22 cellular contexts compared by ENCODE assay signal in genomic region chr19:13085673-13086072, GRCh38. TPM values are rescaled to one million over a fixed set of nuclear protein-coding genes. Genes with fewer than 3 reads are reported as not detected.
DNase-seq lines count a peak whose midpoint lies in the region; TF ChIP-seq lines count a peak whose summit lies in the region.
"Had no signal": no experiment of that assay in that cellular context is flagged by ENCODE, and none has a peak within 500 bp of the region (broad histone marks: within the 10 kb centered on the region; RNA-seq: fewer than 3 reads in every experiment).

No MANE protein-coding gene starts in this region.

- H3K36me3 Mint-ChIP-seq in type B pancreatic cell, result no peaks in the 10 kb centered on the region
- no peaks in the 10 kb centered on the region for H3K36me3 Mint-ChIP-seq in immature natural killer cell
- H3K36me3 Mint-ChIP-seq: activated CD4-positive, alpha-beta memory T cell treated with anti-CD3 and anti-CD28 coated beads for 36 hours; activated naive CD4-positive, alpha-beta T cell treated with anti-CD3 and anti-CD28 coated beads, Interleukin-2, amount 50 U/mL, for 72 hours; T-cell had no signal

- H3K9me3 ChIP-seq in esophagus muscularis mucosa (no peaks in the 10 kb centered on the region), muscle layer of colon (ENCODE audit: low read length) (no peaks in the 10 kb centered on the region)
- H3K9me3 ChIP-seq: neutrophil had no signal

- WGBS in esophagus muscularis mucosa, result 31% methylated on average over 7 of the region's 7 CpGs

- no peak overlapping the region for H3K9ac ChIP-seq in muscle layer of colon (ENCODE audit: low read length)

- no peak for DNase-seq in esophagus muscularis mucosa (ENCODE audit: extremely low spot score)
- no peak for DNase-seq in type B pancreatic cell (ENCODE audit: extremely low spot score, unreplicated experiment)
- DNase-seq in activated CD8-positive, alpha-beta memory T cell treated with anti-CD3 and anti-CD28 coated beads for 24 hours, result no peak
- DNase-seq in immature natural killer cell, result no peak
- no peak for DNase-seq in GM19240 (ENCODE audit: insufficient read length, low spot score)
- DNase-seq: activated CD4-positive, alpha-beta memory T cell treated with anti-CD3 and anti-CD28 coated beads for 36 hours; activated T-cell treated with anti-CD3 and anti-CD28 coated beads, Interleukin-2, amount 50 U/mL, for 4 hours; AML-193; COR-L47; H9; mesendoderm; NCI-H2029 treated with DMSO at 0.1 percent for 48 hours; NCI-H524 treated with DMSO at 0.1 percent for 48 hours; SHP77; stimulated activated naive CD8-positive, alpha-beta T cell treated with anti-CD3 and anti-CD28 coated beads, Interleukin-15, Interleukin-2, amounts not matched to agents 100 U/mL and 50 U/mL, for 24 hours; T-cell had no signal

- H3K9me3 Mint-ChIP-seq in type B pancreatic cell (no peaks in the 10 kb centered on the region), immature natural killer cell (no peaks in the 10 kb centered on the region)
- H3K9me3 Mint-ChIP-seq: activated CD4-positive, alpha-beta memory T cell treated with anti-CD3 and anti-CD28 coated beads for 36 hours; activated naive CD4-positive, alpha-beta T cell treated with anti-CD3 and anti-CD28 coated beads, Interleukin-2, amount 50 U/mL, for 72 hours; activated T-cell treated with anti-CD3 and anti-CD28 coated beads, Interleukin-2, amount 50 U/mL, for 4 hours; H9; T-cell had no signal

- intact Hi-C loops in esophagus muscularis mucosa (cut with DNase I), result no loop called here

- H3K4me3 Mint-ChIP-seq in type B pancreatic cell (no peak overlapping the region), immature natural killer cell (no peak overlapping the region)
- H3K4me3 Mint-ChIP-seq: activated CD4-positive, alpha-beta memory T cell treated with anti-CD3 and anti-CD28 coated beads for 36 hours; activated T-cell treated with anti-CD3 and anti-CD28 coated beads, Interleukin-2, amount 50 U/mL, for 4 hours; H9; T-cell had no signal

- H3K27ac Mint-ChIP-seq in type B pancreatic cell (peak overlapping the region; percentile 10), immature natural killer cell (no peak overlapping the region)
- H3K27ac Mint-ChIP-seq: activated CD4-positive, alpha-beta memory T cell treated with anti-CD3 and anti-CD28 coated beads for 36 hours; activated naive CD4-positive, alpha-beta T cell treated with anti-CD3 and anti-CD28 coated beads, Interleukin-2, amount 50 U/mL, for 72 hours; H9; T-cell had no signal

- H3K36me3 ChIP-seq in esophagus muscularis mucosa (peaks cover 5 to 77% (median 49%) of the 10 kb centered on the region in 4 donors), muscle layer of colon (ENCODE audit: insufficient read depth, low read length) (peaks cover 59% of the 10 kb centered on the region)
- H3K36me3 ChIP-seq: neutrophil, WERI-Rb-1 had no signal

- H3K4me1 ChIP-seq in esophagus muscularis mucosa (peaks cover 36 to 63% (median 59%) of the 10 kb centered on the region in 4 donors), muscle layer of colon (ENCODE audit: insufficient read depth, low read length) (peaks cover 49% of the 10 kb centered on the region)

- H3K27me3 Mint-ChIP-seq in type B pancreatic cell (peaks cover 71% of the 10 kb centered on the region), immature natural killer cell (ENCODE audit: low read depth in 3 of 3) (peaks cover 2 to 9% (median 6%) of the 10 kb centered on the region in 3 donors)
- H3K27me3 Mint-ChIP-seq: activated CD4-positive, alpha-beta memory T cell treated with anti-CD3 and anti-CD28 coated beads for 36 hours had no signal

- H3K27me3 ChIP-seq in esophagus muscularis mucosa (no peaks in the 10 kb centered on the region), muscle layer of colon (ENCODE audit: control insufficient read depth in 1 of 2, insufficient read depth in 2 of 2, low read length in 2 of 2) (no peaks in the 10 kb centered on the region)

- no peak for TF ChIP-seq CTCF in esophagus muscularis mucosa (IDR thresholded peaks at IDR 0.05)
- TF ChIP-seq CTCF in type B pancreatic cell (conservative IDR thresholded peaks at IDR 0.05), result no peak

- TF ChIP-seq POLR2A in esophagus muscularis mucosa (IDR thresholded peaks at IDR 0.05; ENCODE audit: low read depth), result no peak

- H3K4me1 Mint-ChIP-seq in type B pancreatic cell (ENCODE audit: unreplicated experiment) (peaks cover 22% of the 10 kb centered on the region), immature natural killer cell (no peaks in the 10 kb centered on the region)
- H3K4me1 Mint-ChIP-seq: T-cell had no signal

- H3K4me3 ChIP-seq in esophagus muscularis mucosa, result no peak overlapping the region
- no peak overlapping the region for H3K4me3 ChIP-seq in muscle layer of colon (ENCODE audit: low read depth in 1 of 2, low read length in 2 of 2)

- TF ChIP-seq EP300 in esophagus muscularis mucosa (IDR thresholded peaks at IDR 0.05), result no peak

- H3K27ac ChIP-seq in angular gyrus (ENCODE audit: low read depth, low read length) (peak overlapping the region; percentile 78), esophagus muscularis mucosa (replicated peaks in 1 of 4) (peak overlapping the region; percentile 1 to 40 (median 20)), muscle layer of colon (ENCODE audit: low read depth, low read length) (peak overlapping the region; percentile 43)
- H3K27ac ChIP-seq: HL-60, neutrophil, WERI-Rb-1 had no signal

RNA-seq across cellular contexts. Expression of gene LYL1, which starts 17.0 kb away (rescaled TPM):
- total RNA-seq in esophagus muscularis mucosa (10 to 100 TPM; 11.9 to 20.2 (median 17.0) TPM), type B pancreatic cell (ENCODE audit: low replicate concordance) (0.19 TPM in 1 of 2 replicates, not detected in the other)
- 1 to 10 TPM; 1.1 to 2.2 (median 2.1) TPM for polyA plus RNA-seq in immature natural killer cell

RNA-seq across cellular contexts. Expression of gene TRMT1, which starts 30.9 kb away (rescaled TPM):
- total RNA-seq in esophagus muscularis mucosa (10 to 100 TPM; 21.4 to 27.6 (median 26.9) TPM), type B pancreatic cell (ENCODE audit: low replicate concordance) (48.1 and 69.7 TPM in 2 replicates)
- 10 to 100 TPM; 13.2 to 16.5 (median 16.3) TPM for polyA plus RNA-seq in immature natural killer cell

RNA-seq across cellular contexts. Expression of gene NACC1, which starts 32.4 kb away (rescaled TPM):
- 10 to 100 TPM; 24.5 to 61.6 (median 29.6) TPM for total RNA-seq in esophagus muscularis mucosa
- total RNA-seq in type B pancreatic cell (ENCODE audit: low replicate concordance), result 66.8 and 77.9 TPM in 2 replicates
- 1 to 10 TPM in 2 of 3 donors, not detected in 1; 1.2 to 2.8 TPM for polyA plus RNA-seq in immature natural killer cell

Comparison
In these comparisons a context has a peak if more than half of its experiments do, and no peak if none do; other contexts are left out.
1. H3K27ac ChIP-seq: peak in every context shown above with its lines; median percentile 78 in angular gyrus; 43 in muscle layer of colon; 20 in esophagus muscularis mucosa.
2. RNA of gene LYL1, which starts 17.0 kb away (total RNA-seq): 11.9 to 20.2 TPM in esophagus muscularis mucosa; 0.19 TPM in type B pancreatic cell; every median in the first group is over 10 times any median in the second.